ENCODE assay signal across 8 cellular contexts in the genomic region with DNA sequence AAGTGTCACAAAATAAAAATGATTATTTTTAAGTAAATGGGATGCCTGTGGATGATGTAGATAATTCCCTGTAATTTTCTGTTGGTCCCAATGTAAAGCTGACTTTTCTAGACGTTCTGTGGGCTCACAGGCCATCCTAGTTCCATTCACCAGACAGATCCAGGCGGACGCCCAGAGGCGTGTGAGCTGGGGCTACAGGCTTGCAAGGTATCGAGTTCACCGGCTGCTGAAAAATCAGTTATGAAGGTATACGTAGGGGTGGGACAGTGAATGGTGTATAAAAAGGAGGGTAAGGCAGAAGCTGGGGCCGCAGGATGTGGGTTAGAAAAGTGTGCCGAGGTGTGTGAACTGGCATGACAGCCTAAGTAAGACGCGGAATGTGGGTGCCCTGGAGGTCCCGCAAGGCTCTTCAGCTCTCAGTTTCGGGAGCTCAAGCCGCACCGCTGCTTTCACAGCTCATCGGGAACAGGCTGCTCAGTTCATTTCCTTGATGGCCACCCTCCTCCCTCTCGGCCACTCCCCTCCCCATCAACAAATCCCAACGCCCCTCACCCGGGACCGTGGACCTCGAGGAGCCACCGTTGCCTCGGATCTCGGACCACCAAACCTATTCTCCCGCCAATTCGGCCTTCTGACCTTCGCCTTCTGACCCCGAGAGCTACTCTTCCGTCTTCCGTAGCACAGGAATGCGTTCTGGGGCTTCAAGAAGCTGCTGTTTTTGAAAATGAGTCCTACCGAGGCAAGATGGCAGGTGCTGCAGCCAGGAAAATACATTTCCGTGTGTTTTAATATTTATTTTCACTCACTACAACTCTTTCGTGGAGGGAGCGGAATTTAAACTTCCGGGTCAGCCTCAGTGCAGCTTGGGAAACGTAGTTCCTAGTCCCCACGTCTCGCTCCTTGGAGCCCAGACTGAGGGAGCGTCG. TPM values are rescaled to one million over a fixed set of nuclear protein-coding genes. Genes with fewer than 3 reads are reported as not detected.
A peak's percentile ranks its signal among the peaks of the same experiment; 100 is the strongest.
DNase-seq lines count a peak whose midpoint lies in the region; ATAC-seq, FAIRE-seq and TF ChIP-seq lines count a peak whose summit lies in the region.

A gene with protein sequence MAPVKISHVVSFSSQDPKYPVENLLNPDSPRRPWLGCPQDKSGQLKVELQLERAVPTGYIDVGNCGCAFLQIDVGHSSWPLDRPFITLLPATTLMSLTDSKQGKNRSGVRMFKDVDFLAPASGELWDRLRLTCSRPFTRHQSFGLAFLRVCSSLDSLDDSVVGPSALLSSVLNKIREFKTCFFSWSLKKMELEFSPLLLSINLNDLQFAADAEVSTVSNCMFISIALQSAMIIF (minus strand): TSS at position 782 of the 926 bp plus-strand sequence. CDS start 5,241 bp downstream, outside the sequence.

- H4K91ac ChIP-seq in H1 (replicated peaks; ENCODE audit: insufficient read length, low read length) = peak within 1 kb of the TSS; percentile 2

- peak within 1 kb of the TSS; percentile 99 for H3K27ac ChIP-seq in H1 (ENCODE audit: low read depth, low read length)

- peak within 1 kb of the TSS; percentile 94; the same call in 1 of the 2 replicates for H4K8ac ChIP-seq in H1 (ENCODE audit: extremely low read depth, insufficient read depth, low read length)

- CTCF ChIA-PET in activated CD4-positive, alpha-beta memory T cell treated with anti-CD3 and anti-CD28 coated beads for 36 hours (lab: Charles Lee) = interaction anchor here (0.7 to 2.4 kb wide), 9 partner anchors 13 to 506 kb away, joined by 3 to 17 read pairs (median 3); a partner anchor contains a TSS
- CTCF ChIA-PET in H1 (lab: Charles Lee; ENCODE audit: partially characterized antibody) = interaction anchor here (0.7 to 2.5 kb wide), 5 partner anchors 10 to 1448 kb away, joined by 3 to 10 read pairs (median 4); a partner anchor contains a TSS

- H2AFZ ChIP-seq in H1 (ENCODE audit: low read length) = peak within 1 kb of the TSS; percentile 98

- POLR2A ChIA-PET in activated CD4-positive, alpha-beta memory T cell treated with anti-CD3 and anti-CD28 coated beads for 36 hours (lab: Charles Lee) = interaction anchor here (0.6 to 1.8 kb wide), 10 partner anchors 9 to 185 kb away, joined by 3 to 9 read pairs (median 4); a partner anchor contains a TSS
- POLR2A ChIA-PET in H1 (lab: Charles Lee; ENCODE audit: partially characterized antibody) = interaction anchor here (1.3 to 2.3 kb wide), 9 partner anchors 7 to 185 kb away, joined by 3 to 11 read pairs (median 5); a partner anchor contains a TSS

- H3K9me3 Mint-ChIP-seq in activated CD4-positive, alpha-beta memory T cell treated with anti-CD3 and anti-CD28 coated beads for 36 hours = no peaks in the 10 kb centered on the region
- H3K9me3 Mint-ChIP-seq in mesothelial cell of epicardium = no peaks in the 10 kb centered on the region

- peaks cover 0 to 4% (median 0%) of the 10 kb centered on the region in 4 experiments; a peak in 2 of 7 replicates for H3K4me1 ChIP-seq in H1 (replicated peaks in 1 of 4; ENCODE audit: control insufficient read depth in 3 of 4, insufficient read depth in 4 of 4, low read length in 3 of 4)

- peaks cover 14 to 48% of the 10 kb centered on the region in 2 experiments for H3K79me2 ChIP-seq in H1 (ENCODE audit: control insufficient read depth in 1 of 2, insufficient read depth in 2 of 2, low read length in 2 of 2)

- no peak for FAIRE-seq in H1 (lab: Jason Lieb, UNC)

- H3K36me3 Mint-ChIP-seq in activated CD4-positive, alpha-beta memory T cell treated with anti-CD3 and anti-CD28 coated beads for 36 hours = peaks cover 24% of the 10 kb centered on the region
- peaks cover 3% of the 10 kb centered on the region for H3K36me3 Mint-ChIP-seq in mesothelial cell of epicardium

- H3K14ac ChIP-seq in H1 (ENCODE audit: insufficient read length) = no peak within 1 kb of the TSS

- H3K79me1 ChIP-seq in H1 (ENCODE audit: low read depth, low read length) = peaks cover 1% of the 10 kb centered on the region

- H3K4me3 Mint-ChIP-seq in activated CD4-positive, alpha-beta memory T cell treated with anti-CD3 and anti-CD28 coated beads for 36 hours = peak within 1 kb of the TSS; percentile 86
- H3K4me3 Mint-ChIP-seq in mesothelial cell of epicardium = peak within 1 kb of the TSS; percentile 93

- peak within 1 kb of the TSS; percentile 97 for H3K27ac Mint-ChIP-seq in activated CD4-positive, alpha-beta memory T cell treated with anti-CD3 and anti-CD28 coated beads for 36 hours
- peak within 1 kb of the TSS; percentile 97 for H3K27ac Mint-ChIP-seq in mesothelial cell of epicardium

- intact Hi-C loops in activated CD4-positive, alpha-beta memory T cell treated with anti-CD3 and anti-CD28 coated beads for 36 hours (cut with micrococcal nuclease) = loop anchor here (1.0 to 2.0 kb wide), 5 partner anchors 17 to 506 kb away; a partner anchor contains a TSS

- no peak within 1 kb of the TSS for H3K23ac ChIP-seq in H1 (ENCODE audit: insufficient read length)

- TF ChIP-seq CTCF in H1 (IDR thresholded peaks at IDR 0.05; ENCODE audit: control extremely low read depth in 1 of 3, insufficient read depth in 1 of 3, low read depth in 1 of 3, low read length in 3 of 3) (no peak), mesothelial cell of epicardium (IDR thresholded peaks at IDR 0.05; ENCODE audit: unreplicated experiment) (no peak)

- H3K23me2 ChIP-seq in H1 (ENCODE audit: low read depth, low read length) = peaks cover 13% of the 10 kb centered on the region

- H2BK120ac ChIP-seq in H1 (replicated peaks; ENCODE audit: low read depth, low read length) = peak within 1 kb of the TSS; percentile 52

- ATAC-seq in GM19438 (IDR thresholded peaks at IDR 0.05; ENCODE audit: low read depth, unreplicated experiment) = peak; percentile 69
- peak; percentile 35 for ATAC-seq in HG03558 (IDR thresholded peaks at IDR 0.05; ENCODE audit: extremely low read depth, unreplicated experiment)

- H3K36me3 ChIP-seq in H1 (ENCODE audit: control insufficient read depth in 2 of 4, insufficient read depth in 4 of 4, low read length in 3 of 4) = peaks cover 0 to 7% (median 2%) of the 10 kb centered on the region in 4 experiments; a peak in 4 of 8 replicates

- H3K27me3 ChIP-seq in H1 (replicated peaks in 1 of 4; ENCODE audit: control insufficient read depth in 3 of 4, extremely low read depth in 1 of 4, insufficient read depth in 3 of 4, low read length in 3 of 4) = no peaks in the 10 kb centered on the region

- peaks cover 2% of the 10 kb centered on the region in 2 experiments for H4K20me1 ChIP-seq in H1 (replicated peaks in 1 of 2; ENCODE audit: control insufficient read depth in 1 of 2, insufficient read depth in 2 of 2, low read length in 2 of 2)

- H3K56ac ChIP-seq in H1 (replicated peaks; ENCODE audit: insufficient read length, low read depth, low read length) = peak within 1 kb of the TSS; percentile 88

- H3K18ac ChIP-seq in H1 (ENCODE audit: extremely low read depth, low read length) = peak within 1 kb of the TSS; percentile 99

- H2AK5ac ChIP-seq in H1 (ENCODE audit: low read depth, low read length) = no peak within 1 kb of the TSS

- 4% methylated on average over 41 of the region's 41 CpGs; no CpG with 5 or more reads in 1 of the 2 experiments for WGBS in H1 (ENCODE audit: extremely low coverage in 1 of 2, insufficient coverage in 1 of 2, insufficient read length in 1 of 2, insufficient replicate concordance in 2 of 2, low coverage in 1 of 2, low lambda C conversion rate in 2 of 2, missing lambda C conversion rate in 1 of 2), 2 experiments

- H3K4me2 ChIP-seq in H1 (ENCODE audit: insufficient read depth in 1 of 2, low read depth in 2 of 2, low read length in 2 of 2) = peak within 1 kb of the TSS; percentile 68 to 73

- DNase-seq in CMK (ENCODE audit: low read depth) = peak; percentile 69
- DNase-seq in NCI-H526 treated with DMSO at 0.1 percent for 48 hours (lab: John Stamatoyannopoulos, UW) = peak; percentile 98
- DNase-seq in activated CD4-positive, alpha-beta memory T cell treated with anti-CD3 and anti-CD28 coated beads for 36 hours = peak; percentile 85
- peak in 1 of 2 experiments; percentile 86 for DNase-seq in H1 (ENCODE audit: low read depth in 1 of 2, low spot score in 2 of 2)
- peak; percentile 51 to 60 for DNase-seq in mesothelial cell of epicardium (ENCODE audit: low spot score in 2 of 2, unreplicated experiment in 2 of 2)
- DNase-seq in stimulated activated CD8-positive, alpha-beta memory T cell treated with anti-CD3 and anti-CD28 coated beads, Interleukin-4, amount 100 ng/mL, for 4 hours (ENCODE audit: low read depth in 2 of 2, low spot score in 1 of 2) = peak; percentile 47 to 49

- peak in 1 of 2 experiments; percentile 91; a peak in 2 of 3 replicates for TF ChIP-seq POLR2A in H1 (IDR thresholded peaks at IDR 0.05; ENCODE audit: control extremely low read depth in 1 of 2, low read depth in 2 of 2, low read length in 2 of 2)

- TF ChIP-seq EP300 in H1 (IDR thresholded peaks at IDR 0.05; ENCODE audit: borderline replicate concordance in 1 of 2, low read depth in 2 of 2, low read length in 2 of 2) = no peak

- peak within 1 kb of the TSS; percentile 99 for H2BK5ac ChIP-seq in H1 (ENCODE audit: low read depth, low read length)

- no peaks in the 10 kb centered on the region for H3K27me3 Mint-ChIP-seq in activated CD4-positive, alpha-beta memory T cell treated with anti-CD3 and anti-CD28 coated beads for 36 hours
- no peaks in the 10 kb centered on the region for H3K27me3 Mint-ChIP-seq in mesothelial cell of epicardium (ENCODE audit: low read depth)

- H3K9me3 ChIP-seq in H1 (ENCODE audit: insufficient read depth in 2 of 2, low read depth in 1 of 2, low read length in 1 of 2) = no peaks in the 10 kb centered on the region

- H3K4me1 Mint-ChIP-seq in activated CD4-positive, alpha-beta memory T cell treated with anti-CD3 and anti-CD28 coated beads for 36 hours (ENCODE audit: low read depth) = peaks cover 38% of the 10 kb centered on the region
- H3K4me1 Mint-ChIP-seq in mesothelial cell of epicardium = peaks cover 26% of the 10 kb centered on the region

- peak within 1 kb of the TSS; percentile 88; the same call in 1 of the 2 replicates for H2BK20ac ChIP-seq in H1 (ENCODE audit: low read length)

- no peak within 1 kb of the TSS for H2BK15ac ChIP-seq in H1 (ENCODE audit: low read length)

- H4K5ac ChIP-seq in H1 (ENCODE audit: insufficient read length, low read depth, low read length) = peak within 1 kb of the TSS; percentile 95

- peak within 1 kb of the TSS; percentile 63 for H3K4ac ChIP-seq in H1 (replicated peaks; ENCODE audit: insufficient read length, low read depth, low read length)

- H3K9ac ChIP-seq in H1 (replicated peaks in 1 of 4; ENCODE audit: extremely low read depth in 1 of 4, low read depth in 3 of 4, low read length in 3 of 4) = peak within 1 kb of the TSS; percentile 92 to 99 (median 98)

- TF ChIP-seq RAD21 in H1 (IDR thresholded peaks at IDR 0.05 in 1 of 2, conservative IDR thresholded peaks at IDR 0.05 in 1 of 2; ENCODE audit: low read depth in 2 of 2, low read length in 2 of 2) = no peak

- peak within 1 kb of the TSS; percentile 77; the same call in 1 of the 2 replicates for H2BK12ac ChIP-seq in H1 (ENCODE audit: low read depth, low read length)

- H3K4me3 ChIP-seq in H1 (ENCODE audit: extremely low read depth in 1 of 4, insufficient read depth in 2 of 4, low read depth in 3 of 4, low read length in 4 of 4) = peak within 1 kb of the TSS; percentile 76 to 96 (median 84)

RNA-seq across cellular contexts. Expression of the gene that starts here (rescaled TPM):
- total RNA-seq in activated CD4-positive, alpha-beta memory T cell treated with anti-CD3 and anti-CD28 coated beads for 36 hours = 10 to 100 TPM; 12.4 to 13.2 TPM
- total RNA-seq in H1 (2021; fragmentation: NEBNext Ultra II Directional; extraction: Animal tissue kit (Norgen Biotek cat#: 25700)) = 7.5 and 10.2 TPM in 2 replicates
- polyA plus RNA-seq in H1 (2011; rRNA removed) = 4.4 and 5.8 TPM in 2 replicates
- 6.8 TPM for polyA plus RNA-seq in H1 (2011; cell fraction: cytosol; rRNA removed)
- polyA plus RNA-seq in H1 (2011; cell fraction: nucleus; rRNA removed) = 12.3 TPM
- 3.1 to 6.0 TPM (median 4.4 TPM) in 4 replicates for polyA plus RNA-seq in H1 (2012, experiment 1 of 2)
- polyA plus RNA-seq in H1 (2012, experiment 2 of 2) = 1.9 TPM
- 4.7 TPM for polyA plus RNA-seq in H1 (2013, experiment 1 of 2)
- 4.4 TPM for polyA plus RNA-seq in H1 (2013, experiment 2 of 2)
- 31.6 and 31.7 TPM in 2 replicates for polyA minus RNA-seq in H1 (2011; rRNA and poly(A)+ RNA removed)
- polyA minus RNA-seq in H1 (2011; cell fraction: cytosol; rRNA and poly(A)+ RNA removed) = 9.4 TPM
- polyA minus RNA-seq in H1 (2011; cell fraction: nucleus; rRNA and poly(A)+ RNA removed) = 50.8 TPM
- total RNA-seq in mesothelial cell of epicardium = 14.3 to 16.8 TPM (median 14.6 TPM) in 3 replicates
